Comparison of ENCODE assay signal across 11 cellular contexts in genomic region chr16:52497067-52497816, GRCh38. TPM values are rescaled to one million over a fixed set of nuclear protein-coding genes. Genes with fewer than 3 reads are reported as not detected.
DNase-seq lines count a peak whose midpoint lies in the region; ATAC-seq, FAIRE-seq and TF ChIP-seq lines count a peak whose summit lies in the region.
"Had no signal": no experiment of that assay in that cellular context is flagged by ENCODE, and none has a peak within 500 bp of the region (broad histone marks: within the 10 kb centered on the region; RNA-seq: fewer than 3 reads in every experiment).

No MANE protein-coding gene starts in this region.

- FAIRE-seq in pancreas (lab: Jason Lieb, UNC): peak; percentile 23
- FAIRE-seq: H1 had no signal

- ATAC-seq in pancreas: peak; percentile 41 to 68 (median 52)
- ATAC-seq in HG02678 (IDR thresholded peaks at IDR 0.05; ENCODE audit: unreplicated experiment): no peak
- ATAC-seq in GM19328 (IDR thresholded peaks at IDR 0.05; ENCODE audit: unreplicated experiment): no peak
- ATAC-seq: stimulated activated effector memory CD8-positive, alpha-beta T cell treated with anti-CD3 and anti-CD28 coated beads, Interleukin-12 subunit alpha, Interleukin-12 subunit beta, amount 100 ng/mL, for 72 hours had no signal

- POLR2A ChIA-PET in HEK293 (lab: Yijun Ruan, JAX): no interaction called here

- H3K4me1 ChIP-seq in HEK293 (ENCODE audit: control insufficient read depth, insufficient read depth, low read length): peaks cover 21% of the 10 kb centered on the region
- H3K4me1 ChIP-seq in pancreas: peaks cover 24 to 47% (median 32%) of the 10 kb centered on the region in 3 donors

- H3K27me3 ChIP-seq in pancreas: no peaks in the 10 kb centered on the region

- H3K9me3 ChIP-seq in HEK293 (ENCODE audit: control insufficient read depth, insufficient read depth, low read depth, low read length) (no peaks in the 10 kb centered on the region), pancreas (no peaks in the 10 kb centered on the region)

- CTCF ChIA-PET in HEK293 (lab: Yijun Ruan, JAX): interaction anchor here (0.6 kb wide), 1 partner anchor 27 kb away, joined by 3 read pairs; no protein-coding TSS in a partner anchor

- TF ChIP-seq CTCF in HEK293 (tag by site-specific recombination; IDR thresholded peaks at IDR 0.05): no peak
- no peak for TF ChIP-seq CTCF in astrocyte of the spinal cord (IDR thresholded peaks at IDR 0.05; ENCODE audit: low read depth, low read length)
- TF ChIP-seq CTCF in pancreas (IDR thresholded peaks at IDR 0.05): no peak

- peak overlapping the region; percentile 47 for H3K27ac ChIP-seq in HEK293 (ENCODE audit: extremely low read depth, low read depth, low read length)
- H3K27ac ChIP-seq in pancreas: peak overlapping the region in 3 of 4 donors; percentile 4 to 62 (median 55)
- no peak overlapping the region for H3K27ac ChIP-seq in caudate nucleus (ENCODE audit: low read depth, low read length)

- no peak overlapping the region for H3K4me3 ChIP-seq in HEK293 (ENCODE audit: low read depth, low read length)
- H3K4me3 ChIP-seq in astrocyte of the spinal cord (ENCODE audit: low read depth, low read length): no peak overlapping the region
- no peak overlapping the region for H3K4me3 ChIP-seq in pancreas

- in situ Hi-C loops in astrocyte of the spinal cord (cut with HindIII; ENCODE audit: low sequenced_read_pairs): no loop called here

- DNase-seq in NCI-H2171 treated with DMSO at 0.1 percent for 48 hours (lab: John Stamatoyannopoulos, UW) (peak; percentile 93), astrocyte of the spinal cord (ENCODE audit: low read depth, low spot score) (peak; percentile 35), pancreas (no peak), caudate nucleus (lab: John Stamatoyannopoulos, UW) (no peak), GF-D8 (lab: John Stamatoyannopoulos, UW) (no peak)

- H3K36me3 ChIP-seq in HEK293 (ENCODE audit: control insufficient read depth in 2 of 2, insufficient read depth in 1 of 2, low read length in 2 of 2) (no peaks in the 10 kb centered on the region), pancreas (no peaks in the 10 kb centered on the region)

- WGBS in pancreas, 2 donors: 32 to 37% methylated on average over 1 of the region's 1 CpG

- intact Hi-C loops in pancreas (cut with DNase I): no loop called here

TF ChIP-seq in HEK293, 187 proteins besides CTCF, POLR2A, EP300 and RAD21 (continues in another document):
- TF ChIP-seq ZNF530 (tag by site-specific recombination; IDR thresholded peaks at IDR 0.05; ENCODE audit: low read depth) (no peak), WT1 (tag by site-specific recombination; IDR thresholded peaks at IDR 0.05) (peak; percentile 35; the same call in 1 of the 2 replicates), ZNF830 (tag by site-specific recombination; IDR thresholded peaks at IDR 0.05; ENCODE audit: low read depth) (no peak), ZNF148 (tag by site-specific recombination; IDR thresholded peaks at IDR 0.05; ENCODE audit: borderline replicate concordance) (no peak), ZNF792 (tag by site-specific recombination; IDR thresholded peaks at IDR 0.05) (no peak), ZNF677 (tag by site-specific recombination; IDR thresholded peaks at IDR 0.05) (no peak), ZNF596 (tag by site-specific recombination; IDR thresholded peaks at IDR 0.05) (no peak), PRDM4 (tag by site-specific recombination; IDR thresholded peaks at IDR 0.05) (no peak), ZNF580 (tag by site-specific recombination; IDR thresholded peaks at IDR 0.05) (peak; percentile 11; the same call in 1 of the 2 replicates), YY1 (tag by site-specific recombination; IDR thresholded peaks at IDR 0.05) (no peak), OVOL3 (tag by site-specific recombination; IDR thresholded peaks at IDR 0.05) (peak; percentile 49; the same call in 1 of the 2 replicates)
- TF ChIP-seq, protein P1, sequence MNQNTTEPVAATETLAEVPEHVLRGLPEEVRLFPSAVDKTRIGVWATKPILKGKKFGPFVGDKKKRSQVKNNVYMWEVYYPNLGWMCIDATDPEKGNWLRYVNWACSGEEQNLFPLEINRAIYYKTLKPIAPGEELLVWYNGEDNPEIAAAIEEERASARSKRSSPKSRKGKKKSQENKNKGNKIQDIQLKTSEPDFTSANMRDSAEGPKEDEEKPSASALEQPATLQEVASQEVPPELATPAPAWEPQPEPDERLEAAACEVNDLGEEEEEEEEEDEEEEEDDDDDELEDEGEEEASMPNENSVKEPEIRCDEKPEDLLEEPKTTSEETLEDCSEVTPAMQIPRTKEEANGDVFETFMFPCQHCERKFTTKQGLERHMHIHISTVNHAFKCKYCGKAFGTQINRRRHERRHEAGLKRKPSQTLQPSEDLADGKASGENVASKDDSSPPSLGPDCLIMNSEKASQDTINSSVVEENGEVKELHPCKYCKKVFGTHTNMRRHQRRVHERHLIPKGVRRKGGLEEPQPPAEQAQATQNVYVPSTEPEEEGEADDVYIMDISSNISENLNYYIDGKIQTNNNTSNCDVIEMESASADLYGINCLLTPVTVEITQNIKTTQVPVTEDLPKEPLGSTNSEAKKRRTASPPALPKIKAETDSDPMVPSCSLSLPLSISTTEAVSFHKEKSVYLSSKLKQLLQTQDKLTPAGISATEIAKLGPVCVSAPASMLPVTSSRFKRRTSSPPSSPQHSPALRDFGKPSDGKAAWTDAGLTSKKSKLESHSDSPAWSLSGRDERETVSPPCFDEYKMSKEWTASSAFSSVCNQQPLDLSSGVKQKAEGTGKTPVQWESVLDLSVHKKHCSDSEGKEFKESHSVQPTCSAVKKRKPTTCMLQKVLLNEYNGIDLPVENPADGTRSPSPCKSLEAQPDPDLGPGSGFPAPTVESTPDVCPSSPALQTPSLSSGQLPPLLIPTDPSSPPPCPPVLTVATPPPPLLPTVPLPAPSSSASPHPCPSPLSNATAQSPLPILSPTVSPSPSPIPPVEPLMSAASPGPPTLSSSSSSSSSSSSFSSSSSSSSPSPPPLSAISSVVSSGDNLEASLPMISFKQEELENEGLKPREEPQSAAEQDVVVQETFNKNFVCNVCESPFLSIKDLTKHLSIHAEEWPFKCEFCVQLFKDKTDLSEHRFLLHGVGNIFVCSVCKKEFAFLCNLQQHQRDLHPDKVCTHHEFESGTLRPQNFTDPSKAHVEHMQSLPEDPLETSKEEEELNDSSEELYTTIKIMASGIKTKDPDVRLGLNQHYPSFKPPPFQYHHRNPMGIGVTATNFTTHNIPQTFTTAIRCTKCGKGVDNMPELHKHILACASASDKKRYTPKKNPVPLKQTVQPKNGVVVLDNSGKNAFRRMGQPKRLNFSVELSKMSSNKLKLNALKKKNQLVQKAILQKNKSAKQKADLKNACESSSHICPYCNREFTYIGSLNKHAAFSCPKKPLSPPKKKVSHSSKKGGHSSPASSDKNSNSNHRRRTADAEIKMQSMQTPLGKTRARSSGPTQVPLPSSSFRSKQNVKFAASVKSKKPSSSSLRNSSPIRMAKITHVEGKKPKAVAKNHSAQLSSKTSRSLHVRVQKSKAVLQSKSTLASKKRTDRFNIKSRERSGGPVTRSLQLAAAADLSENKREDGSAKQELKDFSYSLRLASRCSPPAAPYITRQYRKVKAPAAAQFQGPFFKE (tag by site-specific recombination; IDR thresholded peaks at IDR 0.05; ENCODE audit: borderline replicate concordance): no peak

RNA-seq across cellular contexts. Expression of gene TOX3, which starts 49.7 kb away (rescaled TPM):
- 1 to 10 TPM; 3.2 to 6.1 (median 4.2) TPM for total RNA-seq in pancreas
- 1 to 10 TPM; 1.1 to 4.6 TPM for polyA plus RNA-seq in pancreas
- total RNA-seq: mononuclear cell had no signal

Comparison
In these comparisons a context has a peak if more than half of its experiments do, and no peak if none do; other contexts are left out.
1. DNase-seq: peak in NCI-H2171 treated with DMSO at 0.1 percent for 48 hours (single experiment) and astrocyte of the spinal cord (single experiment); none in pancreas (0 of 6), caudate nucleus (0 of 61) and GF-D8 (single experiment).
2. ATAC-seq: peak in pancreas (4 of 4); none in HG02678 (single experiment) and GM19328 (single experiment).